15 cellular contexts compared by ENCODE assay signal in genomic region chr17:20235747-20236146, GRCh38.
"Had no signal": no experiment of that assay in that cellular context is flagged by ENCODE, and none has a peak within 500 bp of the region (broad histone marks: within the 10 kb centered on the region; RNA-seq: fewer than 3 reads in every experiment).

No MANE protein-coding gene starts in this region.

- H3K36me3 Mint-ChIP-seq: stimulated activated effector memory CD8-positive, alpha-beta T cell treated with anti-CD3 and anti-CD28 coated beads, Interleukin-12 subunit alpha, Interleukin-12 subunit beta, amount 100 ng/mL, for 72 hours had no signal

- H3K27me3 ChIP-seq: neural progenitor cell, ovary, tibial artery had no signal

- H3K4me1 ChIP-seq: neural progenitor cell, tibial artery had no signal

- ATAC-seq: activated CD8-positive, alpha-beta T cell treated with anti-CD3 and anti-CD28 coated beads for 36 hours; activated T-cell treated with anti-CD3 and anti-CD28 coated beads, Interleukin-2, amount 50 U/mL, for 72 hours; stimulated activated effector memory CD8-positive, alpha-beta T cell treated with anti-CD3 and anti-CD28 coated beads, Interleukin-12 subunit alpha, Interleukin-12 subunit beta, amount 100 ng/mL, for 72 hours had no signal

- H3K4me3 Mint-ChIP-seq: activated CD8-positive, alpha-beta T cell treated with anti-CD3 and anti-CD28 coated beads for 36 hours; activated naive CD8-positive, alpha-beta T cell treated with anti-CD3 and anti-CD28 coated beads for 36 hours; brain; neural progenitor cell; stimulated activated effector memory CD8-positive, alpha-beta T cell treated with anti-CD3 and anti-CD28 coated beads, Interleukin-12 subunit alpha, Interleukin-12 subunit beta, amount 100 ng/mL, for 72 hours had no signal

- H3K27me3 Mint-ChIP-seq: activated CD8-positive, alpha-beta T cell treated with anti-CD3 and anti-CD28 coated beads for 36 hours; activated naive CD8-positive, alpha-beta T cell treated with anti-CD3 and anti-CD28 coated beads for 36 hours; brain had no signal

- H3K27ac ChIP-seq: epithelial cell of prostate, neural progenitor cell, ovary had no signal

- H2AFZ ChIP-seq: neural progenitor cell had no signal

- DNase-seq: activated CD8-positive, alpha-beta memory T cell treated with anti-CD3 and anti-CD28 coated beads, Interleukin-2, amount 50 U/mL, for 48 hours; activated CD8-positive, alpha-beta T cell treated with anti-CD3 and anti-CD28 coated beads for 36 hours; activated gamma-delta T cell; activated naive CD8-positive, alpha-beta T cell treated with anti-CD3 and anti-CD28 coated beads for 36 hours; activated T-cell treated with anti-CD3 and anti-CD28 coated beads, Interleukin-2, amount 50 U/mL, for 72 hours; ovary; stimulated activated CD4-positive, alpha-beta T cell treated with anti-CD3 and anti-CD28 coated beads, Interleukin-12 subunit alpha, Interleukin-12 subunit beta, amount 100 ng/mL, for 4 hours; stimulated activated CD4-positive, alpha-beta T cell treated with anti-CD3 and anti-CD28 coated beads, Interleukin-2, amount 100 ng/mL, for 24 hours; T-helper 9 cell; tibial artery had no signal

- H3K27ac Mint-ChIP-seq: activated CD8-positive, alpha-beta T cell treated with anti-CD3 and anti-CD28 coated beads for 36 hours; neural progenitor cell; stimulated activated effector memory CD8-positive, alpha-beta T cell treated with anti-CD3 and anti-CD28 coated beads, Interleukin-12 subunit alpha, Interleukin-12 subunit beta, amount 100 ng/mL, for 72 hours had no signal

- H3K4me2 ChIP-seq: neural progenitor cell had no signal

- H3K4me3 ChIP-seq: lung, neural progenitor cell, ovary, tibial artery had no signal

- H3K9me3 Mint-ChIP-seq: activated T-cell treated with anti-CD3 and anti-CD28 coated beads, Interleukin-2, amount 50 U/mL, for 72 hours; brain; neural progenitor cell; stimulated activated effector memory CD8-positive, alpha-beta T cell treated with anti-CD3 and anti-CD28 coated beads, Interleukin-12 subunit alpha, Interleukin-12 subunit beta, amount 100 ng/mL, for 72 hours had no signal

- H3K36me3 ChIP-seq: ovary had no signal

- H3K9me3 ChIP-seq: ovary, tibial artery had no signal
